Comparison of ENCODE assay signal across 15 cellular contexts in the genomic region with DNA sequence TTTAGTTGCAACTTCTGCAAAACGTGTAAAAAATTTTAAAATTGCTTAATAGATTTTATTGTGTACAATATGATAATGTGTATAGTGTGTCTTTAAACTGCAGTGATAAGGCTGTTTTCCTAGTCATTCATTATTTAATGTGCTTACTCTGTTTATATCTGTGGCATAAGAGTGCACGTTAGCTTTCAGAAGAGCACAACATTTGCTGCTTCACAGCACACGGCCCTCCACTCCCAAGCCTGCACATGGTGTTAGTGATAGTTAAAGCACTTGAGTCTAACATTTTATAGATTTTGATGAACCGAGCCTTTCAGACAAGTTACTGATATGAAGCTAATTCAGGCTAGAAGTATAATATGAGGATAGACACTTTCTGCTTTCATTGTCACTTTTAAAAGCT.
DNase-seq lines count a peak whose midpoint lies in the region; ATAC-seq and TF ChIP-seq lines count a peak whose summit lies in the region.
"Had no signal": no experiment of that assay in that cellular context is flagged by ENCODE, and none has a peak within 500 bp of the region (broad histone marks: within the 10 kb centered on the region; RNA-seq: fewer than 3 reads in every experiment).

No MANE protein-coding gene starts in this region.

- no peaks in the 10 kb centered on the region for H3K36me3 ChIP-seq in cardiac muscle cell
- H3K36me3 ChIP-seq: SJSA1 had no signal

- H3K9me3 Mint-ChIP-seq in type B pancreatic cell: no peaks in the 10 kb centered on the region
- peaks cover 2% of the 10 kb centered on the region for H3K9me3 Mint-ChIP-seq in activated CD8-positive, alpha-beta T cell treated with anti-CD3 and anti-CD28 coated beads for 36 hours
- H3K9me3 Mint-ChIP-seq: GM23338 had no signal

- peak overlapping the region; percentile 1 for H3K27ac Mint-ChIP-seq in type B pancreatic cell
- no peak overlapping the region for H3K27ac Mint-ChIP-seq in activated CD8-positive, alpha-beta T cell treated with anti-CD3 and anti-CD28 coated beads for 36 hours

- no peak overlapping the region for H3K4me3 Mint-ChIP-seq in type B pancreatic cell
- no peak overlapping the region for H3K4me3 Mint-ChIP-seq in activated CD8-positive, alpha-beta T cell treated with anti-CD3 and anti-CD28 coated beads for 36 hours

- intact Hi-C loops in cardiac septum (cut with DNase I): no loop called here
- intact Hi-C loops in activated CD8-positive, alpha-beta T cell treated with anti-CD3 and anti-CD28 coated beads for 36 hours (cut with micrococcal nuclease): no loop called here

- H3K4me3 ChIP-seq in cardiac muscle cell: peak overlapping the region; percentile 25
- H3K4me3 ChIP-seq: GM23338, SJSA1 had no signal

- no peaks in the 10 kb centered on the region for H3K9me3 ChIP-seq in cardiac muscle cell (ENCODE audit: low read depth)
- H3K9me3 ChIP-seq: SJSA1 had no signal

- no peaks in the 10 kb centered on the region for H3K27me3 ChIP-seq in cardiac muscle cell

- H3K27ac ChIP-seq in cardiac muscle cell (peak overlapping the region; percentile 94), VCaP (peak overlapping the region; percentile 12)
- H3K27ac ChIP-seq: RWPE1, SJSA1 had no signal

- peaks cover 18% of the 10 kb centered on the region for H3K4me1 Mint-ChIP-seq in type B pancreatic cell (ENCODE audit: unreplicated experiment)
- H3K4me1 Mint-ChIP-seq in activated CD8-positive, alpha-beta T cell treated with anti-CD3 and anti-CD28 coated beads for 36 hours (ENCODE audit: low read depth): no peaks in the 10 kb centered on the region

- no peaks in the 10 kb centered on the region for H3K27me3 Mint-ChIP-seq in type B pancreatic cell
- no peaks in the 10 kb centered on the region for H3K27me3 Mint-ChIP-seq in activated CD8-positive, alpha-beta T cell treated with anti-CD3 and anti-CD28 coated beads for 36 hours

- DNase-seq in cardiac muscle cell (ENCODE audit: low read depth in 1 of 2, low spot score in 1 of 2) (peak in 1 of 2 donors; percentile 54), cardiac septum (ENCODE audit: low spot score) (no peak), left kidney (ENCODE audit: low read depth, low spot score) (peak; percentile 14), type B pancreatic cell (ENCODE audit: extremely low spot score, unreplicated experiment) (no peak), RPMI8226 (no peak)
- no peak for DNase-seq in activated CD8-positive, alpha-beta T cell treated with anti-CD3 and anti-CD28 coated beads for 36 hours
- DNase-seq: C1 segment of cervical spinal cord, DMS 273 treated with DMSO at 0.1 percent for 48 hours, NCI-H1436, NCI-H2029 treated with DMSO at 0.1 percent for 48 hours, OCI-M1 had no signal

- POLR2A ChIA-PET in activated CD8-positive, alpha-beta T cell treated with anti-CD3 and anti-CD28 coated beads for 36 hours (lab: Charles Lee): no interaction called here

- peaks cover 28% of the 10 kb centered on the region for H3K36me3 Mint-ChIP-seq in type B pancreatic cell
- H3K36me3 Mint-ChIP-seq in activated CD8-positive, alpha-beta T cell treated with anti-CD3 and anti-CD28 coated beads for 36 hours (ENCODE audit: low read depth): no peaks in the 10 kb centered on the region

- TF ChIP-seq CTCF in cardiac muscle cell (IDR thresholded peaks at IDR 0.05; ENCODE audit: low read depth, low read length) (no peak), VCaP (conservative IDR thresholded peaks at IDR 0.05) (no peak), type B pancreatic cell (conservative IDR thresholded peaks at IDR 0.05) (no peak)
- TF ChIP-seq CTCF in activated CD8-positive, alpha-beta T cell treated with anti-CD3 and anti-CD28 coated beads for 36 hours (IDR thresholded peaks at IDR 0.05): no peak

- H3K4me1 ChIP-seq in cardiac muscle cell (ENCODE audit: low read depth): peaks cover 52% of the 10 kb centered on the region
- H3K4me1 ChIP-seq: SJSA1 had no signal

- ATAC-seq in activated CD8-positive, alpha-beta T cell treated with anti-CD3 and anti-CD28 coated beads for 36 hours: no peak
- ATAC-seq: GM23338 had no signal

- CTCF ChIA-PET in activated CD8-positive, alpha-beta T cell treated with anti-CD3 and anti-CD28 coated beads for 36 hours (lab: Charles Lee): no interaction called here
